10 cellular contexts compared by ENCODE assay signal in the genomic region with DNA sequence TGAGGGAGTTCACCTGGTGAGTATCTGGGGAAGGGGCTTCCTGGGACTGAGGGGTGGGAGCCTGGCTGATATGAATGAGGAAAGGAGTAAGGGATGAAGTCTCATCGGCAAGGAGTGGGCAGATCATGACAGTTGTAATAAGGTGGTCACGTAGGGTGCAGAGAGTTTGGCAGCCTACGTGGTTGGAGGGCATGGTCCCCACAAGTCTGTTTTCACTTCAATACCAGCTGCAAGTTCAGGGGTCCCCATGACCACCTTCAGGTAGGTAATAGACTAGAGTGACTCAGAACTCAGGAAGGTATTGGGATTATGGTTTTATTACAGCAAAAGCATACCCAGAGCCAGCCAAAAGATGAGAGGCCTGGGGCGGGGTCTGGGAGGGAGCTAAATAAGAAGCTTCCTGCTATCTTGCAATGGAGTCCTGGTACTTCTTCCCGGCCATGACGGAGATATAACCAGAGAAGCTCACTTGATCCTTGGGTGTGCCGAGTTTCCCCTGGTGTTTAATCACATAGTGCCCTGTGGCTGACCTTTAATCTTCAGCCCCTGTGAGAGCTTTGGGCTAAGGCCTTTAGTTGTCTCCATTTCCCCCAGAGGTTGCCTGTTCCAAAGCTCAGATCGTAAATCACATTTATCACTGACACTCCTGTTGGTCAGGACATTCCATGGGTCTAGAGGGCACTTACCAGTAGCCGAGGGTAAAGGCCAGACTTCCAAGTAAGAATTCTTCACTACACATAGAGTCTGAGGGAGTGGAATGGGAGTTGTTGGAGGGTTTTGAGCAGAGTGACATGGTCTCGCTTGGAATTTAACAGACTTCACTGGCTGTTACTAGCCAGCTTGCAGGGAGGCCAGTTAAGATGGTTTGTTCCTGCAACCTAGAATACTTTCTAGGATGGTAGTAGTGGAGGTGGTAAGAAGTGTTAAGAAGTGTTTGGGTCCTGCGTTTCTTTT. TPM values are rescaled to one million over a fixed set of nuclear protein-coding genes. Genes with fewer than 3 reads are reported as not detected.
DNase-seq lines count a peak whose midpoint lies in the region; ATAC-seq and FAIRE-seq lines count a peak whose summit lies in the region.
"Had no signal": no experiment of that assay in that cellular context is flagged by ENCODE, and none has a peak within 500 bp of the region (broad histone marks: within the 10 kb centered on the region; RNA-seq: fewer than 3 reads in every experiment).

No MANE protein-coding gene starts in this region.

- H3K36me3 Mint-ChIP-seq in activated CD8-positive, alpha-beta memory T cell treated with anti-CD3 and anti-CD28 coated beads, Interleukin-2, amount 10 ng/mL, durations not matched to agents 7 days and 5 days, result peaks cover 42% of the 10 kb centered on the region

- no peak overlapping the region for H3K4me3 Mint-ChIP-seq in activated CD8-positive, alpha-beta memory T cell treated with anti-CD3 and anti-CD28 coated beads, Interleukin-2, amount 10 ng/mL, durations not matched to agents 7 days and 5 days

- H3K9me3 Mint-ChIP-seq in activated CD8-positive, alpha-beta memory T cell treated with anti-CD3 and anti-CD28 coated beads, Interleukin-2, amount 10 ng/mL, durations not matched to agents 7 days and 5 days (ENCODE audit: low read depth), result no peaks in the 10 kb centered on the region
- H3K9me3 Mint-ChIP-seq: CD8-positive, alpha-beta memory T cell had no signal

- CTCF ChIA-PET in activated CD8-positive, alpha-beta memory T cell treated with anti-CD3 and anti-CD28 coated beads, Interleukin-2, amount 10 ng/mL, durations not matched to agents 7 days and 5 days (lab: Charles Lee), result interaction anchor here (1.3 kb wide), 1 partner anchor 16 kb away, joined by 5 read pairs; no protein-coding TSS in a partner anchor

- FAIRE-seq in GM19239 (lab: Jason Lieb, UNC), result no peak
- FAIRE-seq: bronchial epithelial cell had no signal

- no peak overlapping the region for H3K27ac Mint-ChIP-seq in activated CD8-positive, alpha-beta memory T cell treated with anti-CD3 and anti-CD28 coated beads, Interleukin-2, amount 10 ng/mL, durations not matched to agents 7 days and 5 days

- DNase-seq in activated CD8-positive, alpha-beta memory T cell treated with anti-CD3 and anti-CD28 coated beads for 24 hours, result peak; percentile 73
- no peak for DNase-seq in activated CD8-positive, alpha-beta memory T cell treated with anti-CD3 and anti-CD28 coated beads, Interleukin-2, amount 10 ng/mL, durations not matched to agents 7 days and 5 days
- DNase-seq in SK-N-DZ (ENCODE audit: low spot score) (peak; percentile 57), fibroblast of the conjunctiva (ENCODE audit: low read depth) (peak; percentile 37), NCI-H146 treated with DMSO at 0.1 percent for 48 hours (lab: John Stamatoyannopoulos, UW; ENCODE audit: unreplicated experiment) (no peak), GM19239 (ENCODE audit: insufficient read length, low spot score) (no peak)
- peak; percentile 44 for DNase-seq in stimulated activated CD8-positive, alpha-beta memory T cell treated with anti-CD3 and anti-CD28 coated beads, Interleukin-4, amount 100 ng/mL, for 48 hours

- ATAC-seq in activated CD8-positive, alpha-beta memory T cell treated with anti-CD3 and anti-CD28 coated beads, Interleukin-2, amount 10 ng/mL, durations not matched to agents 7 days and 5 days, result no peak
- no peak for ATAC-seq in HG02884 (IDR thresholded peaks at IDR 0.05; ENCODE audit: unreplicated experiment)

- no peaks in the 10 kb centered on the region for H3K27me3 Mint-ChIP-seq in activated CD8-positive, alpha-beta memory T cell treated with anti-CD3 and anti-CD28 coated beads, Interleukin-2, amount 10 ng/mL, durations not matched to agents 7 days and 5 days

- H3K4me1 Mint-ChIP-seq in activated CD8-positive, alpha-beta memory T cell treated with anti-CD3 and anti-CD28 coated beads, Interleukin-2, amount 10 ng/mL, durations not matched to agents 7 days and 5 days, result peaks cover 21% of the 10 kb centered on the region

RNA-seq across cellular contexts. Expression of gene SLC3A2, which starts 9.1 kb away (rescaled TPM):
- 100 to 1,000 TPM; 213 to 259 TPM for total RNA-seq in activated CD8-positive, alpha-beta memory T cell treated with anti-CD3 and anti-CD28 coated beads, Interleukin-2, amount 10 ng/mL, durations not matched to agents 7 days and 5 days
- polyA plus RNA-seq in SK-N-DZ (2014; cell fraction: cytosol; rRNA removed), result 119 and 124 TPM in 2 replicates
- polyA plus RNA-seq in SK-N-DZ (2014; cell fraction: nucleus; rRNA removed), result 182 and 202 TPM in 2 replicates

RNA-seq across cellular contexts. Expression of gene CHRM1, which starts 31.4 kb away (rescaled TPM):
- total RNA-seq in activated CD8-positive, alpha-beta memory T cell treated with anti-CD3 and anti-CD28 coated beads, Interleukin-2, amount 10 ng/mL, durations not matched to agents 7 days and 5 days, result not detected
- 1.3 and 1.8 TPM in 2 replicates for polyA plus RNA-seq in SK-N-DZ (2014; cell fraction: cytosol; rRNA removed)
- 0.53 and 1.0 TPM in 2 replicates for polyA plus RNA-seq in SK-N-DZ (2014; cell fraction: nucleus; rRNA removed)
- total RNA-seq: bronchial epithelial cell; CD8-positive, alpha-beta memory T cell had no signal
- polyA plus RNA-seq: CD8-positive, alpha-beta memory T cell had no signal

RNA-seq across cellular contexts. Expression of gene WDR74, which starts 50.4 kb away (rescaled TPM):
- 10 to 100 TPM; 82.9 to 83.9 TPM for total RNA-seq in activated CD8-positive, alpha-beta memory T cell treated with anti-CD3 and anti-CD28 coated beads, Interleukin-2, amount 10 ng/mL, durations not matched to agents 7 days and 5 days
- polyA plus RNA-seq in SK-N-DZ (2014; cell fraction: cytosol; rRNA removed), result 161 and 175 TPM in 2 replicates
- polyA plus RNA-seq in SK-N-DZ (2014; cell fraction: nucleus; rRNA removed), result 259 and 327 TPM in 2 replicates

RNA-seq across cellular contexts. Expression of gene TEX54, which starts 57.1 kb away (rescaled TPM):
- not detected for total RNA-seq in activated CD8-positive, alpha-beta memory T cell treated with anti-CD3 and anti-CD28 coated beads, Interleukin-2, amount 10 ng/mL, durations not matched to agents 7 days and 5 days
- not detected in 2 replicates for polyA plus RNA-seq in SK-N-DZ (2014; cell fraction: cytosol; rRNA removed)
- not detected in 2 replicates for polyA plus RNA-seq in SK-N-DZ (2014; cell fraction: nucleus; rRNA removed)
- total RNA-seq: bronchial epithelial cell had no signal

RNA-seq across cellular contexts. Expression of gene STX5, which starts 57.9 kb away (rescaled TPM):
- total RNA-seq in activated CD8-positive, alpha-beta memory T cell treated with anti-CD3 and anti-CD28 coated beads, Interleukin-2, amount 10 ng/mL, durations not matched to agents 7 days and 5 days, result 10 to 100 TPM; 30.8 to 38.4 TPM
- polyA plus RNA-seq in SK-N-DZ (2014; cell fraction: cytosol; rRNA removed), result 18.2 and 31.0 TPM in 2 replicates
- polyA plus RNA-seq in SK-N-DZ (2014; cell fraction: nucleus; rRNA removed), result 17.6 and 25.3 TPM in 2 replicates

Comparison
In these comparisons a context has a peak if more than half of its experiments do, and no peak if none do; other contexts are left out.
1. DNase-seq: peak in activated CD8-positive, alpha-beta memory T cell treated with anti-CD3 and anti-CD28 coated beads for 24 hours (single experiment), SK-N-DZ (single experiment), fibroblast of the conjunctiva (single experiment) and stimulated activated CD8-positive, alpha-beta memory T cell treated with anti-CD3 and anti-CD28 coated beads, Interleukin-4, amount 100 ng/mL, for 48 hours (single experiment); none in activated CD8-positive, alpha-beta memory T cell treated with anti-CD3 and anti-CD28 coated beads, Interleukin-2, amount 10 ng/mL, durations not matched to agents 7 days and 5 days (single experiment), NCI-H146 treated with DMSO at 0.1 percent for 48 hours (single experiment) and GM19239 (single experiment).